Comparison of ENCODE assay signal across 3 cellular contexts in genomic region chr18:23627964-23628363, GRCh38.
A peak's percentile ranks its signal among the peaks of the same experiment; 100 is the strongest.
TF ChIP-seq lines count a peak whose summit lies in the region.

No MANE protein-coding gene starts in this region.

TF ChIP-seq in A549, 52 proteins besides CTCF, POLR2A, EP300 and RAD21:
- TF ChIP-seq ZFP36 (IDR thresholded peaks at IDR 0.05; ENCODE audit: borderline replicate concordance, partially characterized antibody) = peak; percentile 69
- TF ChIP-seq EHF (CRISPR knock-in tag; IDR thresholded peaks at IDR 0.05) = no peak

TF ChIP-seq in IMR-90, 13 proteins besides CTCF, POLR2A, EP300 and RAD21:
- TF ChIP-seq MAZ (IDR thresholded peaks at IDR 0.05; ENCODE audit: borderline replicate concordance, low read depth, low read length) = no peak
- no peak for TF ChIP-seq MXI1 (IDR thresholded peaks at IDR 0.05; ENCODE audit: borderline replicate concordance, low read depth, low read length)
- no peak for TF ChIP-seq RCOR1 (IDR thresholded peaks at IDR 0.05; ENCODE audit: insufficient replicate concordance, low read length)

TF ChIP-seq in GM12878, 131 proteins besides CTCF, POLR2A, EP300 and RAD21:
- TF ChIP-seq TARDBP (IDR thresholded peaks at IDR 0.05; ENCODE audit: borderline replicate concordance) (no peak), POLR2AphosphoS5 (IDR thresholded peaks at IDR 0.05; ENCODE audit: low read length) (no peak), LARP7 (IDR thresholded peaks at IDR 0.05) (no peak), FOS (IDR thresholded peaks at IDR 0.05; ENCODE audit: borderline replicate concordance, extremely low read depth, insufficient read length) (no peak), RFX5 (IDR thresholded peaks at IDR 0.05; ENCODE audit: low read depth, low read length) (no peak), SMARCA5 (IDR thresholded peaks at IDR 0.05) (peak; percentile 77), IRF4 (IDR thresholded peaks at IDR 0.05; ENCODE audit: low read depth, low read length) (no peak), ZBED1 (IDR thresholded peaks at IDR 0.05; ENCODE audit: borderline replicate concordance) (no peak), ZNF217 (IDR thresholded peaks at IDR 0.05) (peak; percentile 60)
